Comparison of ENCODE assay signal across 8 cellular contexts in the genomic region with DNA sequence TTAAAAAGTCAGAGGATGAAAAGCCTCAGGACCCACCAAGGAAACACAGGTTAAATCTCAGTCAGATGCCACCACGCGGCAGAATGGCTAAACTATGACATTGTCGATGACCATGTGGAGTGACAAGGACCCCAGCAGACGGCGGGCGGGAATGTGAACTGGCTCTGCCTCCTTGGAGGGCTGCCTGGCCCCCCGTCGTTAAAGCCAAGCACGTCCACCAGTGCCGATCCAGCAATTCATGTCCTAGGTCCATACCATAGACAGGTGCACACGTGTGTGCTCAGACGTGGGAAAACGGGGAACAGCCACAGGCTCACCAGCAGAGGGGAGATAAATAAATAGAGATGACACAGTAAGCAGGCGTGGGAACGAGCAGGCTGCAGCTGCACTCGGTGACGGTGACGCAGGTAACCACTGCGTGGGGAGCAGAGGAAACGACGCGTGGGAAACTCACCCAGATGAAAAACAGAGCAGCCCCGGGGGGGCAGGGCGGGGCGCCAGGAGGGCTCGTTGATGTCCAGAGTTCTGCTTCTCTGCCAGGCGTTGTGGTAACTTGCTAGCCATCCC. TPM values are rescaled to one million over a fixed set of nuclear protein-coding genes. Genes with fewer than 3 reads are reported as not detected.
A peak's percentile ranks its signal among the peaks of the same experiment; 100 is the strongest.
DNase-seq lines count a peak whose midpoint lies in the region; FAIRE-seq and TF ChIP-seq lines count a peak whose summit lies in the region.

No MANE protein-coding gene starts in this region.

- H3K4me3 Mint-ChIP-seq in nephron = peak overlapping the region in 2 of 3 experiments; percentile 31 to 50

- peaks cover 47% of the 10 kb centered on the region for H3K27me3 Mint-ChIP-seq in nephron (ENCODE audit: low read depth)

- no peaks in the 10 kb centered on the region for H3K9me3 Mint-ChIP-seq in nephron

- DNase-seq in GM12891 (ENCODE audit: insufficient read length, low spot score) (peak; percentile 62), NCI-H748 treated with DMSO at 0.1 percent for 48 hours (lab: John Stamatoyannopoulos, UW) (peak; percentile 7), HT-29 (ENCODE audit: low spot score) (no peak), KG1 (lab: John Stamatoyannopoulos, UW) (no peak), NCI-H2171 (lab: John Stamatoyannopoulos, UW) (no peak), amniotic stem cell (lab: John Stamatoyannopoulos, UW) (no peak)
- DNase-seq in activated effector memory CD4-positive, alpha-beta T cell treated with Interleukin-2 at 50 U/mL for 16 hours = peak; percentile 69

- peaks cover 26% of the 10 kb centered on the region for H3K4me1 Mint-ChIP-seq in nephron

- TF ChIP-seq POLR2A in GM12891 (IDR thresholded peaks at IDR 0.05; ENCODE audit: low read depth, low read length) = no peak

- H3K36me3 Mint-ChIP-seq in nephron (ENCODE audit: low read depth) = no peaks in the 10 kb centered on the region

- peak; percentile 91 for FAIRE-seq in GM12891 (lab: Jason Lieb, UNC)

- H3K27ac Mint-ChIP-seq in nephron = peak overlapping the region in 1 of 3 experiments; percentile 61

- no peak for TF ChIP-seq CTCF in nephron (IDR thresholded peaks at IDR 0.05; ENCODE audit: unreplicated experiment in 3 of 3)

TF ChIP-seq in GM12891, 5 proteins besides CTCF, POLR2A, EP300 and RAD21:
- TF ChIP-seq PAX5 (IDR thresholded peaks at IDR 0.05; ENCODE audit: insufficient read depth, low read length, severe bottlenecking) (no peak), SPI1 (IDR thresholded peaks at IDR 0.05; ENCODE audit: low read depth, low read length) (no peak), TAF1 (IDR thresholded peaks at IDR 0.05; ENCODE audit: low read depth, low read length) (no peak), POU2F2 (IDR thresholded peaks at IDR 0.05; ENCODE audit: low read depth, low read length) (no peak), POLR2AphosphoS5 (IDR thresholded peaks at IDR 0.05; ENCODE audit: low read depth, low read length) (no peak)

RNA-seq across cellular contexts. Expression of a gene that starts 28.3 kb away (rescaled TPM):
- polyA plus RNA-seq in GM12891 (2012; ENCODE audit: low read depth, missing spikeins) = 1.0 TPM
- not detected in 2 replicates for total RNA-seq in HT-29 (2014; rRNA removed; shearing (Covaris generic))

Comparison
In these comparisons a context has a peak if more than half of its experiments do, and no peak if none do; other contexts are left out.
1. DNase-seq: peak in GM12891 (single experiment), NCI-H748 treated with DMSO at 0.1 percent for 48 hours (single experiment) and activated effector memory CD4-positive, alpha-beta T cell treated with Interleukin-2 at 50 U/mL for 16 hours (single experiment); none in HT-29 (single experiment), KG1 (single experiment), NCI-H2171 (single experiment) and amniotic stem cell (single experiment).